Comparison of ENCODE assay signal across 1 cellular context in the genomic region with DNA sequence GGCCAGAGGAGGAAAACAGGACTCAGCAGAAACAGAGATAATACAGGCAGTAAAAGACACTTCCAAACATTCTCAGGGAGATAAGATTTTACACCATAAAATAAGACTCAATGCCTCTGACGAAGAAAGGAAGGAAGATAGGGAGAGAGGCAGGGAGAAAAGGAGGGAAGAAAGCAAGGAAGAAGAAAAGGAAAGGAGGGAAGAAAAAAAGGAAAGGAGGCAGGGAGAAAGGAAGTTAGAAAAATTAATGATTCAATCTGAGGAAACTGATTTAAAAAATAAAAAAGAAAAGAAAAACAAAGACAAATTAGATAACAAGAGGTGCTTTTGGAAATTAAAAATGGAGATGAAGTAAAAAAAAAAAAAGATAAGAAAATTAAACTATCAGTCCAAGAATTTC.
TF ChIP-seq lines count a peak whose summit lies in the region.

No MANE protein-coding gene starts in this region.

TF ChIP-seq in WTC11, 78 proteins besides CTCF, POLR2A, EP300 and RAD21 (continued from another document):
- TF ChIP-seq, protein P1, sequence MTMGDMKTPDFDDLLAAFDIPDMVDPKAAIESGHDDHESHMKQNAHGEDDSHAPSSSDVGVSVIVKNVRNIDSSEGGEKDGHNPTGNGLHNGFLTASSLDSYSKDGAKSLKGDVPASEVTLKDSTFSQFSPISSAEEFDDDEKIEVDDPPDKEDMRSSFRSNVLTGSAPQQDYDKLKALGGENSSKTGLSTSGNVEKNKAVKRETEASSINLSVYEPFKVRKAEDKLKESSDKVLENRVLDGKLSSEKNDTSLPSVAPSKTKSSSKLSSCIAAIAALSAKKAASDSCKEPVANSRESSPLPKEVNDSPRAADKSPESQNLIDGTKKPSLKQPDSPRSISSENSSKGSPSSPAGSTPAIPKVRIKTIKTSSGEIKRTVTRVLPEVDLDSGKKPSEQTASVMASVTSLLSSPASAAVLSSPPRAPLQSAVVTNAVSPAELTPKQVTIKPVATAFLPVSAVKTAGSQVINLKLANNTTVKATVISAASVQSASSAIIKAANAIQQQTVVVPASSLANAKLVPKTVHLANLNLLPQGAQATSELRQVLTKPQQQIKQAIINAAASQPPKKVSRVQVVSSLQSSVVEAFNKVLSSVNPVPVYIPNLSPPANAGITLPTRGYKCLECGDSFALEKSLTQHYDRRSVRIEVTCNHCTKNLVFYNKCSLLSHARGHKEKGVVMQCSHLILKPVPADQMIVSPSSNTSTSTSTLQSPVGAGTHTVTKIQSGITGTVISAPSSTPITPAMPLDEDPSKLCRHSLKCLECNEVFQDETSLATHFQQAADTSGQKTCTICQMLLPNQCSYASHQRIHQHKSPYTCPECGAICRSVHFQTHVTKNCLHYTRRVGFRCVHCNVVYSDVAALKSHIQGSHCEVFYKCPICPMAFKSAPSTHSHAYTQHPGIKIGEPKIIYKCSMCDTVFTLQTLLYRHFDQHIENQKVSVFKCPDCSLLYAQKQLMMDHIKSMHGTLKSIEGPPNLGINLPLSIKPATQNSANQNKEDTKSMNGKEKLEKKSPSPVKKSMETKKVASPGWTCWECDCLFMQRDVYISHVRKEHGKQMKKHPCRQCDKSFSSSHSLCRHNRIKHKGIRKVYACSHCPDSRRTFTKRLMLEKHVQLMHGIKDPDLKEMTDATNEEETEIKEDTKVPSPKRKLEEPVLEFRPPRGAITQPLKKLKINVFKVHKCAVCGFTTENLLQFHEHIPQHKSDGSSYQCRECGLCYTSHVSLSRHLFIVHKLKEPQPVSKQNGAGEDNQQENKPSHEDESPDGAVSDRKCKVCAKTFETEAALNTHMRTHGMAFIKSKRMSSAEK (CRISPR knock-in tag; IDR thresholded peaks at IDR 0.05; ENCODE audit: borderline replicate concordance), result no peak
TF ChIP-seq in WTC11: peak in this region for 0.
